Comparison of ENCODE assay signal across 8 cellular contexts in the genomic region with DNA sequence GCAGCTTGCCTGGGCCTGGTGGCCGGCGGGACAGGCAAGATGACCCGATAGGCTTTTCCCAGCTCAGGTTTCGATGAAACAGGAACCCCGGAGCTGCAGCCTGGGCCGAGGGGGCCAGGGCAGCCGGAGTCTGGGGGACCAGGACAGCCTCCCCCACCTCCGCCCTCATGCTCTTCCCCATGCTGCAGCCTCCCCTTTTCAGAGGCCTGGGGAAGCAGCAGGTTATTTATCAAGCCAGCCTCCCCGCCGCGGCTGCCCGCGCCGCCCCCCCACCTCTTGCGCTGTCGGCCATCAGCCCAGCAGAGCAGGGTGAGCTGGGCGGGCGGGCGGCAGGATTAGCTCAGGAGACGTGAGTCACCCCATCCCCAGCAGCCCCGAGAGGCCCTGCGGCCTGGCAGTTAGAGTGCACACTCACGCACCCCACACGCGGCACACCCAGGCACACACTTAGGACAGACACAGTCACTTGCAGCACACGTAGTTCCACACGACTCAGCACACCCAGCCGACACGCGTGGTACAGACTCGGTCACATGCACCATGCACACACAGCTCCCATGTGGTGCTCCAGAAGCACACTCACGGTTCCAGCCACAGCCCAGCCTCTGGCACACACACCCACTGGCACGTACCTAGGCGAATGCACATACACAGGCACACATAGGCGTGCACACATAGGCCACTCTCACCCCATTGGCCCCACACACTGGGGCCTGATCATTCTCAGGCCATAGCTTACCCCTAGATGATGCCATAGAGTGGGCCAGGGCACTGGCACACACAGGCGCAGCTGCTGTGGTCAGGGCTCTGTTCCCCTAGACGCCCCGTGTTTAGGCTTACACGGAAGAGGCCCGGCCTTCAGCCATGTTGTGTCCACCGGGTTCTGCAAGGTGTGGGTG. TPM values are rescaled to one million over a fixed set of nuclear protein-coding genes. Genes with fewer than 3 reads are reported as not detected.
A peak's percentile ranks its signal among the peaks of the same experiment; 100 is the strongest.
DNase-seq lines count a peak whose midpoint lies in the region; ATAC-seq and TF ChIP-seq lines count a peak whose summit lies in the region.

No MANE protein-coding gene starts in this region.

- H3K9me3 ChIP-seq in gastroesophageal sphincter: no peaks in the 10 kb centered on the region
- peaks cover 5% of the 10 kb centered on the region for H3K9me3 ChIP-seq in trophoblast cell (ENCODE audit: insufficient read depth, low read depth, low read length)

- H3K27ac ChIP-seq in gastroesophageal sphincter (peak overlapping the region; percentile 82 to 94 (median 92)), trophoblast cell (ENCODE audit: low read depth, low read length) (peak overlapping the region; percentile 73)

- H3K23ac ChIP-seq in trophoblast cell (ENCODE audit: low read length): no peak overlapping the region

- H3K36me3 ChIP-seq in GM06990 (ENCODE audit: control insufficient read depth, insufficient read depth, low read length) (no peaks in the 10 kb centered on the region), gastroesophageal sphincter (no peaks in the 10 kb centered on the region), trophoblast cell (ENCODE audit: control insufficient read depth in 1 of 2, insufficient read depth in 2 of 2, low read length in 2 of 2) (peaks cover 34 to 46% of the 10 kb centered on the region in 2 experiments)

- POLR2A ChIA-PET in HEK293T (lab: Yijun Ruan, JAX): no interaction called here

- H3K4me1 ChIP-seq in gastroesophageal sphincter (peaks cover 11 to 100% (median 53%) of the 10 kb centered on the region in 3 donors), trophoblast cell (ENCODE audit: control insufficient read depth in 1 of 2, insufficient read depth in 2 of 2, low read length in 2 of 2) (peaks cover 67 to 71% of the 10 kb centered on the region in 2 experiments)

- H3K9ac ChIP-seq in trophoblast cell (ENCODE audit: low read length): no peak overlapping the region

- H4K8ac ChIP-seq in trophoblast cell (ENCODE audit: low read depth, low read length): peak overlapping the region; percentile 38

- peak overlapping the region; percentile 63 for H4K91ac ChIP-seq in trophoblast cell (ENCODE audit: low read depth, low read length)

- CTCF ChIA-PET in HEK293T (lab: Yijun Ruan, JAX): interaction anchor here (0.8 kb wide), 1 partner anchor 9 kb away, joined by 3 read pairs; no protein-coding TSS in a partner anchor

- peak; percentile 81 for DNase-seq in GM06990 (ENCODE audit: extremely low read depth, insufficient read length)
- DNase-seq in UCSD-AML1 (lab: John Stamatoyannopoulos, UW; ENCODE audit: unreplicated experiment): peak; percentile 30
- peak; percentile 73 to 81 for DNase-seq in trophoblast cell
- DNase-seq in HEK293T (ENCODE audit: extremely low spot score): no peak
- no peak for DNase-seq in DMS153 treated with DMSO at 0.1 percent for 48 hours (lab: John Stamatoyannopoulos, UW; ENCODE audit: unreplicated experiment)

- TF ChIP-seq POLR2A in gastroesophageal sphincter (IDR thresholded peaks at IDR 0.05): no peak

- peak overlapping the region; percentile 66 for H3K4ac ChIP-seq in trophoblast cell (ENCODE audit: low read depth, low read length)

- peak overlapping the region; percentile 67 for H3K18ac ChIP-seq in trophoblast cell (ENCODE audit: low read length)

- no peak for TF ChIP-seq EP300 in gastroesophageal sphincter (IDR thresholded peaks at IDR 0.05)

- no peak for TF ChIP-seq CTCF in GM06990 (IDR thresholded peaks at IDR 0.05; ENCODE audit: insufficient read depth, low read length, poor library complexity, severe bottlenecking)
- peak in 1 of 4 experiments; percentile 12 for TF ChIP-seq CTCF in gastroesophageal sphincter (IDR thresholded peaks at IDR 0.05)

- ATAC-seq in HG02981 (IDR thresholded peaks at IDR 0.05; ENCODE audit: unreplicated experiment) (peak; percentile 30), gastroesophageal sphincter (peak; percentile 92), GM18517 (IDR thresholded peaks at IDR 0.05; ENCODE audit: unreplicated experiment) (no peak)

- H2BK120ac ChIP-seq in trophoblast cell (ENCODE audit: insufficient read depth, low read length, poor library complexity): peak overlapping the region; percentile 78

- H4K12ac ChIP-seq in trophoblast cell (ENCODE audit: low read depth, low read length): no peak overlapping the region

- H2BK5ac ChIP-seq in trophoblast cell (ENCODE audit: low read depth, low read length, poor library complexity): peak overlapping the region; percentile 50

- H3K14ac ChIP-seq in trophoblast cell (ENCODE audit: low read length): peak overlapping the region; percentile 83

- peak overlapping the region; percentile 42 for H2BK12ac ChIP-seq in trophoblast cell (ENCODE audit: low read length)

- WGBS in gastroesophageal sphincter (ENCODE audit: low coverage in 1 of 2), 2 donors: 0 to 23% methylated on average over 3 to 10 of the region's 41 CpGs
- no CpG with 5 or more reads among the region's 41 CpGs for WGBS in trophoblast cell (ENCODE audit: extremely low coverage, insufficient coverage, insufficient read length)

- peak overlapping the region; percentile 69 for H2AK5ac ChIP-seq in trophoblast cell (ENCODE audit: low read length)

- peak overlapping the region; percentile 62 for H2AFZ ChIP-seq in trophoblast cell (ENCODE audit: insufficient read depth, low read length, poor library complexity)

- H3K4me3 ChIP-seq in GM06990 (replicated peaks; ENCODE audit: low read depth, low read length): no peak overlapping the region
- H3K4me3 ChIP-seq in gastroesophageal sphincter: peak overlapping the region in 1 of 2 donors; percentile 43
- H3K4me3 ChIP-seq in trophoblast cell (ENCODE audit: low read depth, low read length): no peak overlapping the region

- H3K27me3 ChIP-seq in GM06990 (replicated peaks; ENCODE audit: control insufficient read depth, insufficient read depth, low read length): no peaks in the 10 kb centered on the region
- no peaks in the 10 kb centered on the region for H3K27me3 ChIP-seq in gastroesophageal sphincter
- H3K27me3 ChIP-seq in trophoblast cell (ENCODE audit: insufficient read depth, low read length): no peaks in the 10 kb centered on the region

- peaks cover 46% of the 10 kb centered on the region for H3K79me1 ChIP-seq in trophoblast cell (ENCODE audit: low read length)

- peak overlapping the region; percentile 11 for H3K4me2 ChIP-seq in trophoblast cell (ENCODE audit: low read length)

- H3K79me2 ChIP-seq in trophoblast cell (ENCODE audit: control insufficient read depth, insufficient read depth, low read length, poor library complexity): peaks cover 58% of the 10 kb centered on the region

TF ChIP-seq in HEK293T, 16 proteins besides CTCF, POLR2A, EP300 and RAD21:
- TF ChIP-seq ARNT (IDR thresholded peaks at IDR 0.05): no peak
- no peak for TF ChIP-seq ZNF384 (IDR thresholded peaks at IDR 0.05)
- no peak for TF ChIP-seq SP1 (IDR thresholded peaks at IDR 0.05)
- no peak for TF ChIP-seq L3MBTL2 (conservative IDR thresholded peaks at IDR 0.05)
- TF ChIP-seq CTBP1 (IDR thresholded peaks at IDR 0.05; ENCODE audit: borderline replicate concordance): no peak
- no peak for TF ChIP-seq FOXM1 (IDR thresholded peaks at IDR 0.05; ENCODE audit: borderline replicate concordance)
- TF ChIP-seq HDGF (IDR thresholded peaks at IDR 0.05; ENCODE audit: borderline replicate concordance): no peak
- TF ChIP-seq LEF1 (IDR thresholded peaks at IDR 0.05; ENCODE audit: borderline replicate concordance): no peak
- TF ChIP-seq, protein P1, sequence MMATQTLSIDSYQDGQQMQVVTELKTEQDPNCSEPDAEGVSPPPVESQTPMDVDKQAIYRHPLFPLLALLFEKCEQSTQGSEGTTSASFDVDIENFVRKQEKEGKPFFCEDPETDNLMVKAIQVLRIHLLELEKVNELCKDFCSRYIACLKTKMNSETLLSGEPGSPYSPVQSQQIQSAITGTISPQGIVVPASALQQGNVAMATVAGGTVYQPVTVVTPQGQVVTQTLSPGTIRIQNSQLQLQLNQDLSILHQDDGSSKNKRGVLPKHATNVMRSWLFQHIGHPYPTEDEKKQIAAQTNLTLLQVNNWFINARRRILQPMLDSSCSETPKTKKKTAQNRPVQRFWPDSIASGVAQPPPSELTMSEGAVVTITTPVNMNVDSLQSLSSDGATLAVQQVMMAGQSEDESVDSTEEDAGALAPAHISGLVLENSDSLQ (IDR thresholded peaks at IDR 0.05): no peak
- TF ChIP-seq BHLHE40 (IDR thresholded peaks at IDR 0.05; ENCODE audit: borderline replicate concordance): no peak

RNA-seq across cellular contexts. Expression of a gene that starts 13.0 kb away (rescaled TPM):
- total RNA-seq in gastroesophageal sphincter: 10 to 100 TPM; 30.0 to 50.7 (median 35.1) TPM
- 101 and 105 TPM in 2 replicates for polyA plus RNA-seq in trophoblast cell (2013)

Comparison
In these comparisons a context has a peak if more than half of its experiments do, and no peak if none do; other contexts are left out.
1. DNase-seq: peak in GM06990 (single experiment), UCSD-AML1 (single experiment) and trophoblast cell (2 of 2); none in HEK293T (single experiment) and DMS153 treated with DMSO at 0.1 percent for 48 hours (single experiment).